ENCODE assay signal across 16 cellular contexts in genomic region chr5:123835421-123835820, GRCh38.
"Had no signal": no experiment of that assay in that cellular context is flagged by ENCODE, and none has a peak within 500 bp of the region (broad histone marks: within the 10 kb centered on the region; RNA-seq: fewer than 3 reads in every experiment).

No MANE protein-coding gene starts in this region.

- H3K4me2 ChIP-seq: neural progenitor cell had no signal

- H3K4me3 ChIP-seq: lower lobe of right lung, neural progenitor cell, right atrium auricular region, skin epidermis, tibial artery, vagina had no signal

- H3K27me3 Mint-ChIP-seq: activated T-helper 17 cell treated with anti-CD3 and anti-CD28 coated beads, Interleukin-2, amount 50 U/mL, for 72 hours had no signal

- H3K27me3 ChIP-seq: neural progenitor cell, right atrium auricular region, tibial artery, vagina had no signal

- DNase-seq: activated CD4-positive, alpha-beta T cell treated with anti-CD3 and anti-CD28 coated beads, Interleukin-2, amount 50 U/mL, for 4 hours; activated naive CD4-positive, alpha-beta T cell treated with Interleukin-2 at 50 U/mL for 16 hours; aorta; endodermal cell; left colon; lower lobe of right lung; posterior cingulate gyrus; stimulated activated CD4-positive, alpha-beta T cell treated with anti-CD3 and anti-CD28 coated beads, Interleukin-4, amount 100 ng/mL, for 24 hours; stimulated activated naive CD4-positive, alpha-beta T cell; tibial artery had no signal

- H3K4me1 ChIP-seq: lower lobe of right lung, neural progenitor cell, right atrium auricular region, tibial artery, vagina had no signal

- H3K27ac ChIP-seq: lower lobe of right lung, neural progenitor cell, right atrium auricular region, skin epidermis, tibial artery, vagina had no signal

- ATAC-seq: activated T-helper 17 cell treated with anti-CD3 and anti-CD28 coated beads, Interleukin-2, amount 50 U/mL, for 72 hours; left colon; lower lobe of right lung had no signal

- H3K9ac ChIP-seq: neural progenitor cell had no signal

- H3K9me3 Mint-ChIP-seq: T-helper 2 cell treated with Interferon-gamma antibody and Interleukin-4, amounts not matched to agents 5 μg/mL and 100 μg/mL, for 36 hours had no signal

- H3K27ac Mint-ChIP-seq: activated T-helper 17 cell treated with anti-CD3 and anti-CD28 coated beads, Interleukin-2, amount 50 U/mL, for 72 hours; endodermal cell; neural progenitor cell; T-helper 2 cell treated with Interferon-gamma antibody and Interleukin-4, amounts not matched to agents 5 μg/mL and 100 μg/mL, for 36 hours had no signal

- H3K9me3 ChIP-seq: lower lobe of right lung, right atrium auricular region, tibial artery, vagina had no signal

- H3K4me1 Mint-ChIP-seq: activated T-helper 17 cell treated with anti-CD3 and anti-CD28 coated beads, Interleukin-2, amount 50 U/mL, for 72 hours had no signal

- H3K4me3 Mint-ChIP-seq: activated T-helper 17 cell treated with anti-CD3 and anti-CD28 coated beads, Interleukin-2, amount 50 U/mL, for 72 hours; endodermal cell; neural progenitor cell; T-helper 2 cell treated with Interferon-gamma antibody and Interleukin-4, amounts not matched to agents 5 μg/mL and 100 μg/mL, for 36 hours had no signal

- H3K36me3 Mint-ChIP-seq: neural progenitor cell had no signal

- H3K36me3 ChIP-seq: lower lobe of right lung, neural progenitor cell, right atrium auricular region, tibial artery, vagina had no signal

- H2AFZ ChIP-seq: neural progenitor cell had no signal
